ENCODE assay signal across 14 cellular contexts in genomic region chr2:71471276-71471675, GRCh38. TPM values are rescaled to one million over a fixed set of nuclear protein-coding genes. Genes with fewer than 3 reads are reported as not detected.
DNase-seq lines count a peak whose midpoint lies in the region; ATAC-seq, FAIRE-seq and TF ChIP-seq lines count a peak whose summit lies in the region.
"Had no signal": no experiment of that assay in that cellular context is flagged by ENCODE, and none has a peak within 500 bp of the region (broad histone marks: within the 10 kb centered on the region; RNA-seq: fewer than 3 reads in every experiment).

No MANE protein-coding gene starts in this region.

- H3K36me3 ChIP-seq in left ventricle myocardium inferior (peaks cover 4% of the 10 kb centered on the region), SJSA1 (peaks cover 21% of the 10 kb centered on the region)
- H3K36me3 ChIP-seq: tibial nerve had no signal

- H3K4me3 ChIP-seq in left ventricle myocardium inferior (no peak overlapping the region), SJSA1 (no peak overlapping the region)
- H3K4me3 ChIP-seq: body of pancreas, tibial nerve had no signal

- H3K9me3 ChIP-seq in left ventricle myocardium inferior (replicated peaks) (no peaks in the 10 kb centered on the region), SJSA1 (replicated peaks) (no peaks in the 10 kb centered on the region)
- H3K9me3 ChIP-seq: body of pancreas, tibial nerve had no signal

- no peak for ATAC-seq in left cardiac atrium
- ATAC-seq: body of pancreas, right cardiac atrium had no signal

- FAIRE-seq in urothelium cell line (lab: Jason Lieb, UNC): peak; percentile 62

- H3K4me1 ChIP-seq in left ventricle myocardium inferior (peaks cover 83% of the 10 kb centered on the region), SJSA1 (replicated peaks) (peaks cover 54% of the 10 kb centered on the region)

- H3K27ac ChIP-seq in left ventricle myocardium inferior (replicated peaks) (peak overlapping the region; percentile 18), SJSA1 (peak overlapping the region; percentile 63)
- H3K27ac ChIP-seq: body of pancreas, tibial nerve had no signal

- intact Hi-C loops in left ventricle myocardium inferior (cut with micrococcal nuclease) (no loop called here), left cardiac atrium (cut with DNase I) (no loop called here)

- H3K27me3 ChIP-seq in left ventricle myocardium inferior (ENCODE audit: low read depth) (no peaks in the 10 kb centered on the region), SJSA1 (replicated peaks) (no peaks in the 10 kb centered on the region)
- H3K27me3 ChIP-seq: body of pancreas had no signal

- TF ChIP-seq CTCF in left ventricle myocardium inferior (IDR thresholded peaks at IDR 0.05; ENCODE audit: borderline replicate concordance): no peak

- DNase-seq in left ventricle myocardium inferior: no peak
- no peak for DNase-seq in left cardiac atrium
- peak; percentile 85 to 87 for DNase-seq in SJSA1 (ENCODE audit: low read depth in 1 of 2, low spot score in 2 of 2)
- peak; percentile 89 for DNase-seq in glomerular visceral epithelial cell (ENCODE audit: extremely low spot score)
- peak; percentile 88 for DNase-seq in urothelium cell line (ENCODE audit: low spot score)
- DNase-seq in NCI-H2171 (lab: John Stamatoyannopoulos, UW): no peak
- DNase-seq in activated naive CD4-positive, alpha-beta T cell treated with Interleukin-2 at 50 U/mL for 16 hours: no peak
- DNase-seq in NOMO-1 (lab: John Stamatoyannopoulos, UW; ENCODE audit: unreplicated experiment in 2 of 2): no peak
- DNase-seq: body of pancreas; NCI-H1105; right cardiac atrium; stimulated activated CD4-positive, alpha-beta T cell treated with anti-CD3 and anti-CD28 coated beads, Interleukin-2, amount 100 ng/mL, for 48 hours had no signal

RNA-seq across cellular contexts. Expression of gene DYSF, which starts 17.9 kb away (rescaled TPM):
- total RNA-seq in left ventricle myocardium inferior: 48.2 TPM
- total RNA-seq in left cardiac atrium: 10 to 100 TPM; 36.8 to 45.8 TPM
- 12.1 and 17.2 TPM in 2 replicates for total RNA-seq in SJSA1 (2014; rRNA removed; shearing (Covaris generic))
- total RNA-seq: activated T-helper 2 cell treated with anti-CD3 and anti-CD28 coated beads, Interferon-gamma antibody, Interleukin-2, Interleukin-4, amounts not matched to agents 10 μg/mL and 5 μg/mL and 100 μg/mL, durations not matched to agents 14 hours and 24 hours and 36 hours had no signal

Comparison
In these comparisons a context has a peak if more than half of its experiments do, and no peak if none do; other contexts are left out.
1. DNase-seq: peak in SJSA1 (2 of 2), glomerular visceral epithelial cell (single experiment) and urothelium cell line (single experiment); none in left ventricle myocardium inferior (single experiment), left cardiac atrium (single experiment), NCI-H2171 (single experiment), activated naive CD4-positive, alpha-beta T cell treated with Interleukin-2 at 50 U/mL for 16 hours (single experiment) and NOMO-1 (0 of 2).